In genomic region chr15:84847382-84847781, GRCh38 we compare ENCODE assay signal across 20 cellular contexts. TPM values are rescaled to one million over a fixed set of nuclear protein-coding genes. Genes with fewer than 3 reads are reported as not detected.
DNase-seq lines count a peak whose midpoint lies in the region; ATAC-seq, FAIRE-seq and TF ChIP-seq lines count a peak whose summit lies in the region.
"Had no signal": no experiment of that assay in that cellular context is flagged by ENCODE, and none has a peak within 500 bp of the region (broad histone marks: within the 10 kb centered on the region; RNA-seq: fewer than 3 reads in every experiment).

No MANE protein-coding gene starts in this region.

- no peak for TF ChIP-seq EP300 in GM12878 (IDR thresholded peaks at IDR 0.05; ENCODE audit: borderline replicate concordance in 1 of 2, control insufficient read depth in 1 of 2, low read depth in 2 of 2, low read length in 2 of 2)

- H3K9me3 Mint-ChIP-seq in Calu3 (ENCODE audit: low read depth, unreplicated experiment): peaks cover 4% of the 10 kb centered on the region

- TF ChIP-seq RAD21 in HCT116 (IDR thresholded peaks at IDR 0.05; ENCODE audit: low read depth): 0 out of 2 replicates have a peak, but pooled peaks have one; percentile 8
- no peak for TF ChIP-seq RAD21 in GM12878 (IDR thresholded peaks at IDR 0.05; ENCODE audit: insufficient read depth, low read depth, low read length)

- in situ Hi-C loops in GM12878 (cut with MboI): no loop called here
- in situ Hi-C loops in gastrocnemius medialis (cut with MboI; ENCODE audit: low sequenced_read_pairs in 4 of 4): loop anchor here in 1 of 4 donors (5.0 kb wide), 1 partner anchor 80 kb away; no protein-coding TSS in a partner anchor

- no peaks in the 10 kb centered on the region for H3K27me3 ChIP-seq in HCT116 (ENCODE audit: insufficient read depth, low read length)
- H3K27me3 ChIP-seq in GM12878 (replicated peaks in 1 of 2; ENCODE audit: control insufficient read depth in 2 of 2, insufficient read depth in 2 of 2, low read length in 1 of 2): no peaks in the 10 kb centered on the region
- no peaks in the 10 kb centered on the region for H3K27me3 ChIP-seq in gastrocnemius medialis

- TF ChIP-seq CTCF in Calu3 (IDR thresholded peaks at IDR 0.05; ENCODE audit: unreplicated experiment) (no peak), HCT116 (IDR thresholded peaks at IDR 0.05 in 2 of 3, conservative IDR thresholded peaks at IDR 0.05 in 1 of 3; ENCODE audit: borderline replicate concordance in 1 of 3, insufficient read depth in 1 of 3, low read depth in 2 of 3, low read length in 2 of 3) (no peak), GM12878 (IDR thresholded peaks at IDR 0.05 in 2 of 3, conservative IDR thresholded peaks at IDR 0.05 in 1 of 3; ENCODE audit: control insufficient read depth in 2 of 3, extremely low read depth in 1 of 3, insufficient read depth in 1 of 3, low read depth in 3 of 3, low read length in 3 of 3) (no peak), gastrocnemius medialis (IDR thresholded peaks at IDR 0.05 in 4 of 5, conservative IDR thresholded peaks at IDR 0.05 in 1 of 5) (no peak)

- H3K27ac Mint-ChIP-seq in Calu3 (ENCODE audit: unreplicated experiment): peak overlapping the region; percentile 6
- H3K27ac Mint-ChIP-seq: CD4-positive, alpha-beta T cell; GM23338 had no signal

- BruUV-seq in Calu3 (replicated peaks; lab: Mats Ljungman, UMichigan): no TSS peak
- BruUV-seq in HCT116 (replicated peaks; lab: Mats Ljungman, UMichigan): no TSS peak
- no TSS peak for BruUV-seq in GM12878 (replicated peaks; lab: Mats Ljungman, UMichigan)

- H3K9ac ChIP-seq in HCT116 (ENCODE audit: low read length): no peak overlapping the region
- no peak overlapping the region for H3K9ac ChIP-seq in GM12878 (ENCODE audit: control insufficient read depth, insufficient read depth, low read length)

- no peak for ATAC-seq in HCT116
- ATAC-seq in GM12878: no peak
- no peak for ATAC-seq in gastrocnemius medialis
- ATAC-seq in HG03571 (IDR thresholded peaks at IDR 0.05; ENCODE audit: unreplicated experiment): no peak
- ATAC-seq in GM21717 (IDR thresholded peaks at IDR 0.05; ENCODE audit: unreplicated experiment): no peak
- ATAC-seq: GM23338 had no signal

- SMC1A ChIA-PET in GM12878 (lab: Charles Lee; ENCODE audit: uncharacterized antibody, unreplicated experiment): no interaction called here

- FAIRE-seq in GM12878 (lab: Jason Lieb, UNC): no peak
- FAIRE-seq: GM12891, GM18507, H54 had no signal

- no peaks in the 10 kb centered on the region for H3K4me1 ChIP-seq in HCT116 (ENCODE audit: control insufficient read depth in 1 of 2, insufficient read depth in 2 of 2, low read length in 2 of 2)
- no peaks in the 10 kb centered on the region for H3K4me1 ChIP-seq in GM12878 (ENCODE audit: control insufficient read depth, insufficient read depth, low read length)
- H3K4me1 ChIP-seq in gastrocnemius medialis: peaks cover 20 to 47% of the 10 kb centered on the region in 2 donors

- intact Hi-C loops in Calu3 (cut with micrococcal nuclease; ENCODE audit: unreplicated experiment): no loop called here
- intact Hi-C loops in HCT116 (cut with micrococcal nuclease): loop anchor here (10.0 kb wide), 1 partner anchor 197 kb away; no protein-coding TSS in a partner anchor
- intact Hi-C loops in GM12878 (cut with micrococcal nuclease; ENCODE audit: unreplicated experiment): loop anchor here (5.0 to 10.0 kb wide), 2 partner anchors 80 to 197 kb away; no protein-coding TSS in a partner anchor
- intact Hi-C loops in gastrocnemius medialis (cut with DNase I; ENCODE audit: low total_unique reads): loop anchor here (5.0 kb wide), 1 partner anchor 80 kb away; no protein-coding TSS in a partner anchor

- H3K4me2 ChIP-seq in HCT116 (ENCODE audit: low read length) (no peak overlapping the region), GM12878 (ENCODE audit: control insufficient read depth, insufficient read depth) (no peak overlapping the region)
- H3K4me2 ChIP-seq: GM23338 had no signal

- peaks cover 6% of the 10 kb centered on the region for H3K36me3 Mint-ChIP-seq in Calu3 (ENCODE audit: insufficient read depth, unreplicated experiment)

- no peak overlapping the region for H3K4me3 ChIP-seq in HCT116 (replicated peaks in 1 of 2; ENCODE audit: low read depth in 1 of 2, low read length in 2 of 2)
- no peak overlapping the region for H3K4me3 ChIP-seq in GM12878
- no peak overlapping the region for H3K4me3 ChIP-seq in gastrocnemius medialis
- H3K4me3 ChIP-seq: GM23338 had no signal

- H3K9me2 ChIP-seq in HCT116 (ENCODE audit: insufficient read depth): no peaks in the 10 kb centered on the region

- H3K36me3 ChIP-seq in HCT116 (ENCODE audit: control insufficient read depth in 1 of 2, insufficient read depth in 2 of 2, low read length in 2 of 2) (no peaks in the 10 kb centered on the region), GM12878 (ENCODE audit: control insufficient read depth in 2 of 2, insufficient read depth in 2 of 2, low read length in 1 of 2) (no peaks in the 10 kb centered on the region), gastrocnemius medialis (peaks cover 0 to 23% of the 10 kb centered on the region in 2 donors)

- H3K79me2 ChIP-seq in HCT116 (ENCODE audit: insufficient read depth, low read length) (no peaks in the 10 kb centered on the region), GM12878 (ENCODE audit: control insufficient read depth, insufficient read depth, low read length) (no peaks in the 10 kb centered on the region)

- no peak overlapping the region for H3K4me3 Mint-ChIP-seq in Calu3 (ENCODE audit: low read depth, unreplicated experiment)
- H3K4me3 Mint-ChIP-seq: CD4-positive, alpha-beta T cell; GM23338 had no signal

- no peak for DNase-seq in Calu3
- no peak for DNase-seq in HCT116 (ENCODE audit: low read depth, low spot score)
- no peak for DNase-seq in GM12878 (ENCODE audit: low read depth, low spot score)
- DNase-seq in gastrocnemius medialis: no peak
- no peak for DNase-seq in HPDE6-E6E7 (ENCODE audit: extremely low spot score)
- DNase-seq: AML-193; CD4-positive, alpha-beta T cell; DMS79 treated with DMSO at 0.1 percent for 48 hours; HCEC 1CT; IMR-90; Karpas-422; KBM-7 had no signal

- TF ChIP-seq POLR2A in HCT116 (IDR thresholded peaks at IDR 0.05; ENCODE audit: borderline replicate concordance, extremely low read depth, insufficient read depth, insufficient read length): no peak
- no peak for TF ChIP-seq POLR2A in GM12878 (IDR thresholded peaks at IDR 0.05; ENCODE audit: low read depth, low read length)
- TF ChIP-seq POLR2A in gastrocnemius medialis (IDR thresholded peaks at IDR 0.05): no peak

- H3K27me3 Mint-ChIP-seq in Calu3 (ENCODE audit: unreplicated experiment): no peaks in the 10 kb centered on the region
- H3K27me3 Mint-ChIP-seq: CD4-positive, alpha-beta T cell had no signal

- POLR2A ChIA-PET in HCT116 (lab: Charles Lee): no interaction called here
- POLR2A ChIA-PET in GM12878 (lab: Charles Lee): no interaction called here

- CTCF ChIA-PET in Calu3 (lab: Charles Lee): interaction anchor here (0.6 kb wide), 1 partner anchor 9 kb away, joined by 3 read pairs; no protein-coding TSS in a partner anchor
- CTCF ChIA-PET in HCT116 (lab: Charles Lee): no interaction called here
- CTCF ChIA-PET in GM12878 (lab: Yijun Ruan, JAX): interaction anchor here (3.0 kb wide), 1 partner anchor 80 kb away, joined by 26 read pairs; no protein-coding TSS in a partner anchor

- H3K27ac ChIP-seq in HCT116 (ENCODE audit: low read depth, low read length) (no peak overlapping the region), GM12878 (ENCODE audit: control insufficient read depth, insufficient read depth) (no peak overlapping the region), gastrocnemius medialis (peak overlapping the region; percentile 94 to 99 (median 96))
- H3K27ac ChIP-seq: C4-2B had no signal

- peaks cover 25% of the 10 kb centered on the region for H3K4me1 Mint-ChIP-seq in Calu3 (ENCODE audit: low read depth, unreplicated experiment)
- H3K4me1 Mint-ChIP-seq: GM23338 had no signal

- RAD21 ChIA-PET in HCT116 (lab: Charles Lee; ENCODE audit: low non-redundant PET in 1 of 2, low total read pairs in 2 of 2, uncharacterized antibody in 2 of 2, unreplicated experiment in 2 of 2): no interaction called here
- RAD21 ChIA-PET in GM12878 (lab: Charles Lee; ENCODE audit: unreplicated experiment): interaction anchor here (0.6 kb wide), 1 partner anchor 104 kb away, joined by 6 read pairs; no protein-coding TSS in a partner anchor

- H3K9me3 ChIP-seq in HCT116 (ENCODE audit: control insufficient read depth in 1 of 2, insufficient read depth in 1 of 2, low read depth in 1 of 2, low read length in 2 of 2) (peaks cover 0 to 19% of the 10 kb centered on the region in 2 experiments; a peak in 2 of 4 replicates), GM12878 (replicated peaks; ENCODE audit: control insufficient read depth, insufficient read depth, low read length) (peaks cover 5% of the 10 kb centered on the region), gastrocnemius medialis (no peaks in the 10 kb centered on the region)

- H2AFZ ChIP-seq in HCT116 (ENCODE audit: low read depth, low read length, poor library complexity, severe bottlenecking): no peak overlapping the region
- no peak overlapping the region for H2AFZ ChIP-seq in GM12878 (ENCODE audit: control insufficient read depth, low read depth, low read length)
- H2AFZ ChIP-seq: GM23338 had no signal

- H4K20me1 ChIP-seq in HCT116 (ENCODE audit: insufficient read depth) (no peaks in the 10 kb centered on the region), GM12878 (ENCODE audit: control insufficient read depth, insufficient read depth) (no peaks in the 10 kb centered on the region)

RNA-seq across cellular contexts. Expression of gene ALPK3, which starts 30.2 kb away (rescaled TPM):
- total RNA-seq in Calu3 (2022) (4.6 TPM in 2 replicates), HCT116 (2021; ENCODE audit: unreplicated experiment) (2.0 TPM), GM12878 (2014; rRNA removed) (under 0.01 TPM in 1 of 2 replicates, not detected in the other), GM12878 (2014; rRNA removed; fragmentation: Illumina TruSeq; extraction: Trizol) (under 0.01 TPM in 1 of 2 replicates, not detected in the other), GM12878 (2021) (0.05 TPM in 2 replicates), gastrocnemius medialis (100 to 1,000 TPM; 131 to 406 (median 305) TPM)
- 1.5 and 1.7 TPM in 2 replicates for polyA plus RNA-seq in HCT116 (2012)
- 0.15 TPM in 2 replicates for total RNA-seq in GM12878 (2013; cell fraction: nucleolus; rRNA removed)
- polyA plus RNA-seq in GM12878 (2011; ENCODE audit: low read depth): 0.03 TPM
- polyA plus RNA-seq in GM12878 (2011; rRNA removed) (not detected in 2 replicates), GM12878 (2014; fragmentation: Illumina TruSeq; extraction: Trizol) (0.01 TPM in 1 of 2 replicates, not detected in the other), GM12878 (2014; fragmentation: Nextera tagmentation; extraction: Ambion mirVana) (not detected), GM12878 (2014; rRNA removed) (0.01 and 0.03 TPM in 2 replicates), GM12878 (2016; fragmentation: Nextera tagmentation; extraction: Ambion mirVana) (not detected)
- polyA plus RNA-seq in GM12878 (2011; cell fraction: cytosol; rRNA removed): 0.01 and 0.07 TPM in 2 replicates
- polyA plus RNA-seq in GM12878 (2011; cell fraction: nucleus; rRNA removed): 0.03 and 0.04 TPM in 2 replicates
- 0.03 TPM in 2 replicates for polyA plus RNA-seq in GM12878 (2012)
- polyA minus RNA-seq in GM12878 (2011; rRNA and poly(A)+ RNA removed): under 0.01 TPM in 1 of 2 replicates, not detected in the other
- not detected in 2 replicates for polyA minus RNA-seq in GM12878 (2011; cell fraction: cytosol; rRNA and poly(A)+ RNA removed)
- polyA minus RNA-seq in GM12878 (2011; cell fraction: nucleus; rRNA and poly(A)+ RNA removed): 0.10 TPM in 1 of 2 replicates, not detected in the other

RNA-seq across cellular contexts. Expression of gene SLC28A1, which starts 37.1 kb away (rescaled TPM):
- total RNA-seq in Calu3 (2022): 0.17 and 0.37 TPM in 2 replicates
- total RNA-seq in HCT116 (2021; ENCODE audit: unreplicated experiment): not detected
- polyA plus RNA-seq in HCT116 (2012): 0.02 TPM in 1 of 2 replicates, not detected in the other
- total RNA-seq in GM12878 (2013; cell fraction: nucleolus; rRNA removed): not detected in 2 replicates
- total RNA-seq in GM12878 (2014; rRNA removed): not detected in 2 replicates
- total RNA-seq in GM12878 (2014; rRNA removed; fragmentation: Illumina TruSeq; extraction: Trizol): not detected in 2 replicates
- total RNA-seq in GM12878 (2021): not detected in 2 replicates
- not detected for polyA plus RNA-seq in GM12878 (2011; ENCODE audit: low read depth)
- polyA plus RNA-seq in GM12878 (2011; rRNA removed): not detected in 2 replicates
- 0.03 and 0.10 TPM in 2 replicates for polyA plus RNA-seq in GM12878 (2011; cell fraction: cytosol; rRNA removed)
- not detected in 2 replicates for polyA plus RNA-seq in GM12878 (2011; cell fraction: nucleus; rRNA removed)
- polyA plus RNA-seq in GM12878 (2012): not detected in 2 replicates
- polyA plus RNA-seq in GM12878 (2014; fragmentation: Illumina TruSeq; extraction: Trizol): not detected in 2 replicates
- not detected for polyA plus RNA-seq in GM12878 (2014; fragmentation: Nextera tagmentation; extraction: Ambion mirVana)
- not detected in 2 replicates for polyA plus RNA-seq in GM12878 (2014; rRNA removed)
- polyA plus RNA-seq in GM12878 (2016; fragmentation: Nextera tagmentation; extraction: Ambion mirVana): not detected
- not detected in 2 replicates for polyA minus RNA-seq in GM12878 (2011; rRNA and poly(A)+ RNA removed)
- not detected in 2 replicates for polyA minus RNA-seq in GM12878 (2011; cell fraction: cytosol; rRNA and poly(A)+ RNA removed)
- not detected in 2 replicates for polyA minus RNA-seq in GM12878 (2011; cell fraction: nucleus; rRNA and poly(A)+ RNA removed)
- total RNA-seq in gastrocnemius medialis: under 1 TPM in 1 of 4 donors, not detected in 3; 0.47 TPM
- total RNA-seq: CD4-positive, alpha-beta T cell; GM23338; HT1080; IMR-90 had no signal
- polyA plus RNA-seq: GM23338, IMR-90 had no signal

Comparison
In these comparisons a context has a peak if more than half of its experiments do, and no peak if none do; other contexts are left out.
1. H3K27ac ChIP-seq: peak in gastrocnemius medialis (4 of 4); none in HCT116 (single experiment) and GM12878 (single experiment).
2. RNA of gene ALPK3, which starts 30.2 kb away (total RNA-seq): 131 to 406 TPM in gastrocnemius medialis; 4.6 TPM in Calu3, 2.0 TPM in HCT116 (single experiment) and under 0.01 to 0.15 TPM in GM12878; every median in the first group is over 10 times any median in the second.